Comparison of ENCODE assay signal across 34 cellular contexts in the genomic region with DNA sequence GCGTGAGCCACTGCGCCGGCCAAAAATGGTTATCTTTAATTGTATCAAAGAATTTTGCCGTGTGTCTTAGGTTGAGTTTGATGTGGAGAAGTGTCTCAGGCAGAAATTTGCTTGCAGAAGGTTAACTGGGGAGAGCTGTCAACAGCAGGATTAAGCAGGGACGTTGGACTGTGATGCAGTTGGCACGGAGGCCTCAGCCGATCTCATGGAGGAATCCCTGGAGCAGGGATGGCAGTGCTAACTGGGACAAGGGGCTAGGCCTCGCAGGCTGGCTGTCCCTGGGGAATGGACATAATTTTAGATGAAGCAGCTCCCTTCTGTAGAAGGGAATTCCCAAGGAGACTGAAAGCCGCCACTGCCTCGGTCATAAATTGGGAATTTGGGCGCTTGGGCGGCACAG.
"Had no signal": no experiment of that assay in that cellular context is flagged by ENCODE, and none has a peak within 500 bp of the region (broad histone marks: within the 10 kb centered on the region; RNA-seq: fewer than 3 reads in every experiment).

No MANE protein-coding gene starts in this region.

- H3K4me1 ChIP-seq: adrenal gland, body of pancreas, colonic mucosa, thyroid gland had no signal

- H3K4me3 ChIP-seq: adrenal gland, body of pancreas, colonic mucosa, dorsolateral prefrontal cortex, lung, ovary, sigmoid colon, smooth muscle cell, stomach, thyroid gland had no signal

- H3K4me3 Mint-ChIP-seq: activated CD4-positive, alpha-beta memory T cell treated with anti-CD3 and anti-CD28 coated beads for 36 hours; activated CD4-positive, alpha-beta T cell treated with anti-CD3 and anti-CD28 coated beads, Interleukin-2, amount 10 ng/mL, durations not matched to agents 24 days and 14 days; activated naive CD4-positive, alpha-beta T cell treated with anti-CD3 and anti-CD28 coated beads for 36 hours; activated naive CD8-positive, alpha-beta T cell treated with anti-CD3 and anti-CD28 coated beads for 36 hours; activated T-helper 1 cell treated with anti-CD3 and anti-CD28 coated beads, Interleukin-12 subunit alpha, Interleukin-12 subunit beta, Interleukin-2, Interleukin-4 antibody, amounts not matched to agents 30 ng/mL and 10 ng/mL and 1 ng/mL, durations not matched to agents 14 hours and 24 hours and 36 hours; natural killer cell treated with Interleukin-12 subunit alpha and Interleukin-12 subunit beta and Interleukin-15 and Interleukin-18, amount 100 ng/mL, for 72 hours; stimulated activated memory B cell treated with anti-CD40 and anti-IgM and Interleukin-4, amounts not matched to agents 10 μg/mL and 1 μg/mL and 100 μg/mL, for 72 hours; T-helper 17 cell had no signal

- H3K27ac Mint-ChIP-seq: activated CD4-positive, alpha-beta memory T cell treated with anti-CD3 and anti-CD28 coated beads for 36 hours; activated CD4-positive, alpha-beta T cell treated with anti-CD3 and anti-CD28 coated beads, Interleukin-2, amount 10 ng/mL, durations not matched to agents 24 days and 14 days; activated naive CD4-positive, alpha-beta T cell treated with anti-CD3 and anti-CD28 coated beads for 36 hours; activated naive CD8-positive, alpha-beta T cell treated with anti-CD3 and anti-CD28 coated beads for 36 hours; activated T-helper 1 cell treated with anti-CD3 and anti-CD28 coated beads, Interleukin-12 subunit alpha, Interleukin-12 subunit beta, Interleukin-2, Interleukin-4 antibody, amounts not matched to agents 30 ng/mL and 10 ng/mL and 1 ng/mL, durations not matched to agents 14 hours and 24 hours and 36 hours; natural killer cell treated with Interleukin-12 subunit alpha and Interleukin-12 subunit beta and Interleukin-15 and Interleukin-18, amount 100 ng/mL, for 72 hours; progenitor cell of endocrine pancreas; stimulated activated memory B cell treated with anti-CD40 and anti-IgM and Interleukin-4, amounts not matched to agents 10 μg/mL and 1 μg/mL and 100 μg/mL, for 72 hours; T-helper 17 cell had no signal

- H3K9me3 ChIP-seq: adrenal gland, body of pancreas, colonic mucosa, neutrophil, ovary, sigmoid colon, stomach, thyroid gland had no signal

- H3K36me3 Mint-ChIP-seq: activated CD4-positive, alpha-beta memory T cell treated with anti-CD3 and anti-CD28 coated beads for 36 hours; activated naive CD8-positive, alpha-beta T cell treated with anti-CD3 and anti-CD28 coated beads for 36 hours; natural killer cell treated with Interleukin-12 subunit alpha and Interleukin-12 subunit beta and Interleukin-15 and Interleukin-18, amount 100 ng/mL, for 72 hours; stimulated activated memory B cell treated with anti-CD40 and anti-IgM and Interleukin-4, amounts not matched to agents 10 μg/mL and 1 μg/mL and 100 μg/mL, for 72 hours had no signal

- ATAC-seq: body of pancreas; left lobe of liver; natural killer cell treated with Interleukin-12 subunit alpha and Interleukin-12 subunit beta and Interleukin-15 and Interleukin-18, amount 100 ng/mL, for 72 hours; stimulated activated memory B cell treated with anti-CD40 and anti-IgM and Interleukin-4, amounts not matched to agents 10 μg/mL and 1 μg/mL and 100 μg/mL, for 72 hours; T-helper 17 cell had no signal

- H3K9me3 Mint-ChIP-seq: activated CD4-positive, alpha-beta memory T cell treated with anti-CD3 and anti-CD28 coated beads for 36 hours; activated CD4-positive, alpha-beta T cell treated with anti-CD3 and anti-CD28 coated beads, Interleukin-2, amount 10 ng/mL, durations not matched to agents 24 days and 14 days; activated naive CD4-positive, alpha-beta T cell treated with anti-CD3 and anti-CD28 coated beads for 36 hours; activated naive CD8-positive, alpha-beta T cell treated with anti-CD3 and anti-CD28 coated beads for 36 hours; activated T-helper 1 cell treated with anti-CD3 and anti-CD28 coated beads, Interleukin-12 subunit alpha, Interleukin-12 subunit beta, Interleukin-2, Interleukin-4 antibody, amounts not matched to agents 30 ng/mL and 10 ng/mL and 1 ng/mL, durations not matched to agents 14 hours and 24 hours and 36 hours; natural killer cell treated with Interleukin-12 subunit alpha and Interleukin-12 subunit beta and Interleukin-15 and Interleukin-18, amount 100 ng/mL, for 72 hours; stimulated activated memory B cell treated with anti-CD40 and anti-IgM and Interleukin-4, amounts not matched to agents 10 μg/mL and 1 μg/mL and 100 μg/mL, for 72 hours had no signal

- DNase-seq: activated CD4-positive, alpha-beta memory T cell treated with anti-CD3 and anti-CD28 coated beads for 36 hours; activated CD4-positive, alpha-beta T cell treated with anti-CD3 and anti-CD28 coated beads, Interleukin-2, amount 10 ng/mL, durations not matched to agents 24 days and 14 days; activated CD4-positive, CD25-positive, alpha-beta regulatory T cell treated with anti-CD3 and anti-CD28 coated beads, Interleukin-2, amount 50 U/mL, for 72 hours; activated CD8-positive, alpha-beta memory T cell treated with anti-CD3 and anti-CD28 coated beads, Interleukin-2, amount 50 U/mL, for 4 hours; activated effector memory CD4-positive, alpha-beta T cell treated with anti-CD3 and anti-CD28 coated beads, Interleukin-2, amount 50 U/mL, for 16 hours; activated naive CD4-positive, alpha-beta T cell treated with anti-CD3 and anti-CD28 coated beads for 36 hours; activated naive CD8-positive, alpha-beta T cell treated with anti-CD3 and anti-CD28 coated beads for 36 hours; activated T-cell treated with anti-CD3 and anti-CD28 coated beads, Interleukin-2, amount 50 U/mL, for 1 hour; adrenal gland; aorta; body of pancreas; cerebellar nuclear complex; colonic mucosa; dorsolateral prefrontal cortex; effector memory CD4-positive, alpha-beta T cell; head of caudate nucleus; mesendoderm; ovary; sigmoid colon; stimulated activated CD4-positive, alpha-beta T cell treated with anti-CD3 and anti-CD28 coated beads, Interleukin-1b, Interleukin-23, amount 100 ng/mL, for 48 hours; stimulated activated CD4-positive, alpha-beta T cell treated with anti-CD3 and anti-CD28 coated beads, Interleukin-4, amount 100 ng/mL, for 4 hours; stimulated activated CD8-positive, alpha-beta memory T cell treated with anti-CD3 and anti-CD28 coated beads, Interleukin-4, amount 100 ng/mL, for 48 hours; stomach; T-helper 17 cell; T1000; thyroid gland had no signal

- H3K27me3 ChIP-seq: adrenal gland, body of pancreas, colonic mucosa, dorsolateral prefrontal cortex, neutrophil, ovary, sigmoid colon, stomach, thyroid gland had no signal

- H3K4me2 ChIP-seq: smooth muscle cell had no signal

- H3K4me1 Mint-ChIP-seq: activated CD4-positive, alpha-beta T cell treated with anti-CD3 and anti-CD28 coated beads, Interleukin-2, amount 10 ng/mL, durations not matched to agents 24 days and 14 days; activated naive CD8-positive, alpha-beta T cell treated with anti-CD3 and anti-CD28 coated beads for 36 hours; stimulated activated memory B cell treated with anti-CD40 and anti-IgM and Interleukin-4, amounts not matched to agents 10 μg/mL and 1 μg/mL and 100 μg/mL, for 72 hours; T-helper 17 cell had no signal

- H3K27me3 Mint-ChIP-seq: activated naive CD8-positive, alpha-beta T cell treated with anti-CD3 and anti-CD28 coated beads for 36 hours; progenitor cell of endocrine pancreas; stimulated activated memory B cell treated with anti-CD40 and anti-IgM and Interleukin-4, amounts not matched to agents 10 μg/mL and 1 μg/mL and 100 μg/mL, for 72 hours had no signal

- H3K27ac ChIP-seq: adrenal gland, body of pancreas, colonic mucosa, dorsolateral prefrontal cortex, neutrophil, ovary, sigmoid colon, stomach, thyroid gland had no signal

- H3K36me3 ChIP-seq: adrenal gland, colonic mucosa, neutrophil, ovary, sigmoid colon, stomach, thyroid gland had no signal
